3 cellular contexts compared by ENCODE assay signal in genomic region chr12:108099085-108099484, GRCh38.
TF ChIP-seq lines count a peak whose summit lies in the region.

No MANE protein-coding gene starts in this region.

TF ChIP-seq in SK-N-SH, 30 proteins besides CTCF, POLR2A, EP300 and RAD21:
- TF ChIP-seq SIN3A (IDR thresholded peaks at IDR 0.05; ENCODE audit: borderline replicate concordance, low read depth, low read length) (no peak), TCF12 (IDR thresholded peaks at IDR 0.05) (no peak), RXRA (IDR thresholded peaks at IDR 0.05; ENCODE audit: borderline replicate concordance, low read depth) (no peak), ELF1 (IDR thresholded peaks at IDR 0.05) (no peak), USF1 (IDR thresholded peaks at IDR 0.05; ENCODE audit: borderline replicate concordance, low read depth) (no peak), NFIC (IDR thresholded peaks at IDR 0.05; ENCODE audit: borderline replicate concordance) (no peak), GABPA (IDR thresholded peaks at IDR 0.05; ENCODE audit: low read depth) (no peak), FOSL2 (IDR thresholded peaks at IDR 0.05; ENCODE audit: borderline replicate concordance, low read depth) (no peak)

TF ChIP-seq in SK-N-SH treated with all-trans-retinoic acid at 6 μM for 48 hours, 23 proteins besides CTCF, POLR2A, EP300 and RAD21:
- no peak for TF ChIP-seq ESRRG (CRISPR knock-in tag; IDR thresholded peaks at IDR 0.05)
- no peak for TF ChIP-seq SNAI2 (CRISPR knock-in tag; IDR thresholded peaks at IDR 0.05)
- no peak for TF ChIP-seq ARNTL (CRISPR knock-in tag; IDR thresholded peaks at IDR 0.05; ENCODE audit: borderline replicate concordance, low read depth)
- no peak for TF ChIP-seq ZNF70 (CRISPR knock-in tag; IDR thresholded peaks at IDR 0.05)
- no peak for TF ChIP-seq TCF4 (CRISPR knock-in tag; IDR thresholded peaks at IDR 0.05; ENCODE audit: borderline replicate concordance)
- TF ChIP-seq ZFP30 (CRISPR knock-in tag; IDR thresholded peaks at IDR 0.05): no peak
- no peak for TF ChIP-seq RARB (CRISPR knock-in tag; IDR thresholded peaks at IDR 0.05)
- no peak for TF ChIP-seq TSHZ2 (CRISPR knock-in tag; IDR thresholded peaks at IDR 0.05)
- TF ChIP-seq ZNF565 (CRISPR knock-in tag; conservative IDR thresholded peaks at IDR 0.05; ENCODE audit: low read depth): no peak
- TF ChIP-seq, protein P1, sequence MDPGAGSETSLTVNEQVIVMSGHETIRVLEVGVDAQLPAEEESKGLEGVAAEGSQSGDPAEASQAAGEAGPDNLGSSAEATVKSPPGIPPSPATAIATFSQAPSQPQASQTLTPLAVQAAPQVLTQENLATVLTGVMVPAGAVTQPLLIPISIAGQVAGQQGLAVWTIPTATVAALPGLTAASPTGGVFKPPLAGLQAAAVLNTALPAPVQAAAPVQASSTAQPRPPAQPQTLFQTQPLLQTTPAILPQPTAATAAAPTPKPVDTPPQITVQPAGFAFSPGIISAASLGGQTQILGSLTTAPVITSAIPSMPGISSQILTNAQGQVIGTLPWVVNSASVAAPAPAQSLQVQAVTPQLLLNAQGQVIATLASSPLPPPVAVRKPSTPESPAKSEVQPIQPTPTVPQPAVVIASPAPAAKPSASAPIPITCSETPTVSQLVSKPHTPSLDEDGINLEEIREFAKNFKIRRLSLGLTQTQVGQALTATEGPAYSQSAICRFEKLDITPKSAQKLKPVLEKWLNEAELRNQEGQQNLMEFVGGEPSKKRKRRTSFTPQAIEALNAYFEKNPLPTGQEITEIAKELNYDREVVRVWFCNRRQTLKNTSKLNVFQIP (CRISPR knock-in tag; IDR thresholded peaks at IDR 0.05; ENCODE audit: borderline replicate concordance, low read depth): no peak
- TF ChIP-seq CSDC2 (CRISPR knock-in tag; IDR thresholded peaks at IDR 0.05): no peak
- TF ChIP-seq GLIS3 (CRISPR knock-in tag; IDR thresholded peaks at IDR 0.05): no peak
- no peak for TF ChIP-seq ZNF8 (CRISPR knock-in tag; IDR thresholded peaks at IDR 0.05)
TF ChIP-seq in SK-N-SH treated with all-trans-retinoic acid at 6 μM for 48 hours: peak in this region for 0.

TF ChIP-seq in endothelial cell of umbilical vein, 7 proteins besides CTCF, POLR2A, EP300 and RAD21:
- TF ChIP-seq, protein P2, sequence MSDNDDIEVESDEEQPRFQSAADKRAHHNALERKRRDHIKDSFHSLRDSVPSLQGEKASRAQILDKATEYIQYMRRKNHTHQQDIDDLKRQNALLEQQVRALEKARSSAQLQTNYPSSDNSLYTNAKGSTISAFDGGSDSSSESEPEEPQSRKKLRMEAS (IDR thresholded peaks at IDR 0.05; ENCODE audit: insufficient read depth, insufficient read length): no peak
- TF ChIP-seq POLR2AphosphoS5 (IDR thresholded peaks at IDR 0.05; ENCODE audit: insufficient read depth, low read depth, low read length) (no peak), EZH2 (IDR thresholded peaks at IDR 0.05; ENCODE audit: borderline replicate concordance, low read depth, low read length, severe bottlenecking) (no peak), GATA2 (IDR thresholded peaks at IDR 0.05; ENCODE audit: insufficient read depth, insufficient read length, low read depth, low read length) (no peak), JUN (IDR thresholded peaks at IDR 0.05; ENCODE audit: borderline replicate concordance, insufficient read depth, insufficient read length, low read depth) (no peak), MYC (IDR thresholded peaks at IDR 0.05; ENCODE audit: low read depth, low read length) (no peak), FOS (IDR thresholded peaks at IDR 0.05; ENCODE audit: borderline replicate concordance, insufficient read depth, low read length) (no peak)
TF ChIP-seq in endothelial cell of umbilical vein: peak in this region for 0.
